In genomic region chr11:58575377-58576020, GRCh38 we compare ENCODE assay signal across 8 cellular contexts. TPM values are rescaled to one million over a fixed set of nuclear protein-coding genes. Genes with fewer than 3 reads are reported as not detected.
A peak's percentile ranks its signal among the peaks of the same experiment; 100 is the strongest.
DNase-seq lines count a peak whose midpoint lies in the region; ATAC-seq, FAIRE-seq and TF ChIP-seq lines count a peak whose summit lies in the region.

Gene LPXN (minus strand): TSS chr11:58575856. CDS start chr11:58575772, 84 bp downstream.

- H3K4me1 Mint-ChIP-seq in type B pancreatic cell (ENCODE audit: unreplicated experiment) = peaks cover 20% of the 10 kb centered on the region

- H3K4me3 Mint-ChIP-seq in type B pancreatic cell = peak within 1 kb of the TSS; percentile 98

- H3K36me3 Mint-ChIP-seq in type B pancreatic cell = peaks cover under 1% of the 10 kb centered on the region

- H3K27ac ChIP-seq in heart left ventricle (peak within 1 kb of the TSS in 8 of 12 donors; percentile 7 to 100 (median 99)), muscle layer of colon (ENCODE audit: low read depth, low read length) (peak within 1 kb of the TSS; percentile 35)

- H3K4me3 ChIP-seq in heart left ventricle (peak within 1 kb of the TSS in 7 of 12 donors; percentile 0 to 95 (median 90)), bronchial epithelial cell (ENCODE audit: low read depth, low read length) (no peak within 1 kb of the TSS), muscle layer of colon (ENCODE audit: low read depth in 1 of 2, low read length in 2 of 2) (no peak within 1 kb of the TSS)

- H3K4me1 ChIP-seq in heart left ventricle (peaks cover 4 to 64% (median 33%) of the 10 kb centered on the region in 12 donors), muscle layer of colon (ENCODE audit: insufficient read depth, low read length) (peaks cover 43% of the 10 kb centered on the region)

- H3K27me3 Mint-ChIP-seq in type B pancreatic cell = no peaks in the 10 kb centered on the region

- H3K36me3 ChIP-seq in heart left ventricle (peaks cover 0 to 3% (median under 1%) of the 10 kb centered on the region in 9 donors), bronchial epithelial cell (ENCODE audit: control insufficient read depth, insufficient read depth, low read length) (no peaks in the 10 kb centered on the region), muscle layer of colon (ENCODE audit: insufficient read depth, low read length) (no peaks in the 10 kb centered on the region)

- TF ChIP-seq CTCF in heart left ventricle (IDR thresholded peaks at IDR 0.05) = no peak
- no peak for TF ChIP-seq CTCF in bronchial epithelial cell (IDR thresholded peaks at IDR 0.05; ENCODE audit: insufficient read depth, low read length, severe bottlenecking)
- no peak for TF ChIP-seq CTCF in type B pancreatic cell (conservative IDR thresholded peaks at IDR 0.05)

- no peak within 1 kb of the TSS for H3K9ac ChIP-seq in muscle layer of colon (ENCODE audit: low read length)

- ATAC-seq in heart left ventricle (no peak), Right ventricle myocardium inferior (no peak), GM21723 (IDR thresholded peaks at IDR 0.05; ENCODE audit: unreplicated experiment) (no peak), GM21515 (IDR thresholded peaks at IDR 0.05; ENCODE audit: unreplicated experiment) (no peak)

- peak within 1 kb of the TSS; percentile 100 for H3K27ac Mint-ChIP-seq in type B pancreatic cell

- TF ChIP-seq POLR2A in heart left ventricle (IDR thresholded peaks at IDR 0.05) = no peak

- no peak for FAIRE-seq in bronchial epithelial cell (lab: Jason Lieb, UNC)

- H3K9me3 ChIP-seq in heart left ventricle = no peaks in the 10 kb centered on the region
- no peaks in the 10 kb centered on the region for H3K9me3 ChIP-seq in muscle layer of colon (ENCODE audit: low read length)

- 73 to 77% (median 75%) methylated on average over 6 of the region's 6 CpGs for WGBS in heart left ventricle, 4 donors

- intact Hi-C loops in heart left ventricle (cut with DNase I) (loop anchor here in 9 of 10 donors (2.0 to 10.0 kb wide), 11 partner anchors 42 to 1251 kb away; partner anchors contain the start of genes CNTF (in 1 of the 9), FAM111A (in 1 of the 9), MED19 (in 1 of the 9) and TMX2 (in 1 of the 9)), Right ventricle myocardium inferior (cut with DNase I) (loop anchor here (2.0 to 5.0 kb wide), 4 partner anchors 52 to 863 kb away; partner anchors contain the start of genes FAM111A, MED19 and TMX2)

- no peaks in the 10 kb centered on the region for H3K9me3 Mint-ChIP-seq in type B pancreatic cell

- DNase-seq in heart left ventricle (no peak), Right ventricle myocardium inferior (ENCODE audit: missing footprints) (no peak), T-helper 2 cell (peak in 4 of 5 experiments; percentile 22 to 84 (median 52)), bronchial epithelial cell (ENCODE audit: low read depth) (peak; percentile 76), type B pancreatic cell (ENCODE audit: extremely low spot score, unreplicated experiment) (no peak)

- H3K27me3 ChIP-seq in heart left ventricle (no peaks in the 10 kb centered on the region), bronchial epithelial cell (ENCODE audit: control insufficient read depth, insufficient read depth, low read length) (no peaks in the 10 kb centered on the region), muscle layer of colon (ENCODE audit: control insufficient read depth in 1 of 2, insufficient read depth in 2 of 2, low read length in 2 of 2) (no peaks in the 10 kb centered on the region)

RNA-seq across cellular contexts. Expression of gene LPXN, which starts in this region (rescaled TPM):
- total RNA-seq in heart left ventricle (10 to 100 TPM in 1 of 9 donors, 1 to 10 TPM in 8; 2.6 to 19.8 (median 4.0) TPM), Right ventricle myocardium inferior (3.9 TPM), bronchial epithelial cell (1.6 and 1.7 TPM in 2 replicates), type B pancreatic cell (ENCODE audit: low replicate concordance) (4.5 and 4.7 TPM in 2 replicates)
- polyA plus RNA-seq in heart left ventricle = 1 to 10 TPM; 1.8 to 2.8 TPM

Comparison
In these comparisons a context has a peak if more than half of its experiments do, and no peak if none do; other contexts are left out.
1. DNase-seq: peak in T-helper 2 cell (4 of 5) and bronchial epithelial cell (single experiment); none in heart left ventricle (0 of 5), Right ventricle myocardium inferior (single experiment) and type B pancreatic cell (single experiment).
2. H3K4me3 ChIP-seq: peak in heart left ventricle (7 of 12); none in bronchial epithelial cell (single experiment) and muscle layer of colon (0 of 2).